Comparison of ENCODE assay signal across 30 cellular contexts in the genomic region with DNA sequence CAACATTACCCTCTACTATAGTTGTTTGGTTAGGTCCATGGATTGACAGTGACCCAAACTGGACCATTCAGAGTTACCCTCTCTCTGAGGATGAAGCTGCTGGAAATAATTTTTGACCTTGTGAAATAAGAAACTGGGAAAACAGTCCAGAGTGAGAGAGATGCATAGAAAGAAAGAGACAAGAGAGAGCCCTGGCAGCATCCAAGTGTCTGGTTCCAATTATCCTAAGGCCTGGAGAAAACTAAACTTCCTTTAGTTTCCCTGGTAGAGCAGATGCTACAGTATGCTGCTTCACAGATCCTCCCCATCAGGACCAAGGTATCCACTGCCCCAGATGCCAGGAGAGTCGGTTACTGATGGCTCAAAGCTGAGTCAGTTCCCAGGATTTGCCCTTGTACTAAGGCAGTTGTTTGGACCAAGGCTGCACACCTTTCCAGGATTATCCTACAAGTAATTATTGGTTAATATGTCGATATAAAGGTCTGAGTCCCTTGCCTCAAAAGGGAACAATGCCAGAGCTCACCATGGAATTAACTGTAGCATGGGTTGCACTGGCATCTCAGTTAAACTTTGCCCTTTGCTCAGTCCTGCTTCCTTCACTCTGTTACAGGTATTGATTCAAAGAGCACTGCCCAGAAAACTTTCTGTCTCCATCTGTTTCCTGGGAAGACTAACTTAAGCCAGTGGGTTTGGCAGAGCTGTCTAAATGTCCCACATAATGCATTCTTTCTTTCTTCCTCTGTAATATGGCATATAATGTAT.
"Had no signal": no experiment of that assay in that cellular context is flagged by ENCODE, and none has a peak within 500 bp of the region (broad histone marks: within the 10 kb centered on the region; RNA-seq: fewer than 3 reads in every experiment).

No MANE protein-coding gene starts in this region.

- H3K79me2 ChIP-seq: parathyroid adenoma had no signal

- H3K27ac Mint-ChIP-seq: immature natural killer cell; natural killer cell; nephron progenitor cell; neural progenitor cell; progenitor cell of endocrine pancreas; stimulated activated effector memory CD8-positive, alpha-beta T cell treated with anti-CD3 and anti-CD28 coated beads, Interleukin-12 subunit alpha, Interleukin-12 subunit beta, amount 100 ng/mL, for 72 hours; stimulated activated naive CD8-positive, alpha-beta T cell treated with anti-CD3 and anti-CD28 coated beads, Interleukin-15, Interleukin-2, amounts not matched to agents 100 ng/mL and 50 ng/mL, for 24 hours had no signal

- H2AFZ ChIP-seq: neural progenitor cell, parathyroid adenoma had no signal

- DNase-seq: hypothalamus; immature natural killer cell; kidney; left ventricle myocardium superior; lower lobe of right lung; mammary epithelial cell; mesenchymal stem cell; naive B cell; natural killer cell; nephron progenitor cell; occipital lobe; spleen; stimulated activated CD4-positive, alpha-beta T cell treated with anti-CD3 and anti-CD28 coated beads, Interleukin-4, amount 100 ng/mL, for 24 hours; stimulated activated naive CD4-positive, alpha-beta T cell; tibial artery; trophoblast cell; upper lobe of right lung had no signal

- H3K9ac ChIP-seq: neural progenitor cell, parathyroid adenoma had no signal

- FAIRE-seq: islet of Langerhans, kidney, urothelium cell line had no signal

- H3K9me3 ChIP-seq: lower lobe of right lung, neutrophil, right atrium auricular region, suprapubic skin, thoracic aorta, tibial artery, upper lobe of right lung had no signal

- H3K36me3 Mint-ChIP-seq: natural killer cell; neural progenitor cell; stimulated activated effector memory CD8-positive, alpha-beta T cell treated with anti-CD3 and anti-CD28 coated beads, Interleukin-12 subunit alpha, Interleukin-12 subunit beta, amount 100 ng/mL, for 72 hours had no signal

- ATAC-seq: left ventricle myocardium superior; lower lobe of right lung; natural killer cell; sciatic nerve; stimulated activated effector memory CD8-positive, alpha-beta T cell treated with anti-CD3 and anti-CD28 coated beads, Interleukin-12 subunit alpha, Interleukin-12 subunit beta, amount 100 ng/mL, for 72 hours; upper lobe of right lung had no signal

- H3K4me3 Mint-ChIP-seq: immature natural killer cell; naive B cell; natural killer cell; nephron progenitor cell; neural progenitor cell; stimulated activated effector memory CD8-positive, alpha-beta T cell treated with anti-CD3 and anti-CD28 coated beads, Interleukin-12 subunit alpha, Interleukin-12 subunit beta, amount 100 ng/mL, for 72 hours; stimulated activated naive CD8-positive, alpha-beta T cell treated with anti-CD3 and anti-CD28 coated beads, Interleukin-15, Interleukin-2, amounts not matched to agents 100 ng/mL and 50 ng/mL, for 24 hours had no signal

- H3K4me1 ChIP-seq: lower lobe of right lung, neural progenitor cell, parathyroid adenoma, right atrium auricular region, spleen, suprapubic skin, tibial artery, upper lobe of right lung had no signal

- H3K4me2 ChIP-seq: neural progenitor cell had no signal

- H3K27me3 ChIP-seq: neural progenitor cell, right atrium auricular region, spleen, suprapubic skin, tibial artery, upper lobe of right lung had no signal

- H3K4me1 Mint-ChIP-seq: immature natural killer cell; naive B cell; natural killer cell; neural progenitor cell; stimulated activated effector memory CD8-positive, alpha-beta T cell treated with anti-CD3 and anti-CD28 coated beads, Interleukin-12 subunit alpha, Interleukin-12 subunit beta, amount 100 ng/mL, for 72 hours had no signal

- H3K36me3 ChIP-seq: lower lobe of right lung, neural progenitor cell, neutrophil, right atrium auricular region, spleen, suprapubic skin, thoracic aorta, tibial artery, upper lobe of right lung had no signal

- H3K9me3 Mint-ChIP-seq: natural killer cell; nephron progenitor cell; stimulated activated effector memory CD8-positive, alpha-beta T cell treated with anti-CD3 and anti-CD28 coated beads, Interleukin-12 subunit alpha, Interleukin-12 subunit beta, amount 100 ng/mL, for 72 hours; stimulated activated naive CD8-positive, alpha-beta T cell treated with anti-CD3 and anti-CD28 coated beads, Interleukin-15, Interleukin-2, amounts not matched to agents 100 ng/mL and 50 ng/mL, for 24 hours had no signal

- H3K27me3 Mint-ChIP-seq: progenitor cell of endocrine pancreas; stimulated activated naive CD8-positive, alpha-beta T cell treated with anti-CD3 and anti-CD28 coated beads, Interleukin-15, Interleukin-2, amounts not matched to agents 100 ng/mL and 50 ng/mL, for 24 hours had no signal

- H3K27ac ChIP-seq: lower lobe of right lung, neural progenitor cell, neutrophil, parathyroid adenoma, right atrium auricular region, skin epidermis, spleen, suprapubic skin, thoracic aorta, tibial artery, upper lobe of right lung had no signal

- H3K4me3 ChIP-seq: lower lobe of right lung, neural progenitor cell, right atrium auricular region, skin epidermis, spleen, suprapubic skin, thoracic aorta, tibial artery, upper lobe of right lung had no signal
